In the genomic region with DNA sequence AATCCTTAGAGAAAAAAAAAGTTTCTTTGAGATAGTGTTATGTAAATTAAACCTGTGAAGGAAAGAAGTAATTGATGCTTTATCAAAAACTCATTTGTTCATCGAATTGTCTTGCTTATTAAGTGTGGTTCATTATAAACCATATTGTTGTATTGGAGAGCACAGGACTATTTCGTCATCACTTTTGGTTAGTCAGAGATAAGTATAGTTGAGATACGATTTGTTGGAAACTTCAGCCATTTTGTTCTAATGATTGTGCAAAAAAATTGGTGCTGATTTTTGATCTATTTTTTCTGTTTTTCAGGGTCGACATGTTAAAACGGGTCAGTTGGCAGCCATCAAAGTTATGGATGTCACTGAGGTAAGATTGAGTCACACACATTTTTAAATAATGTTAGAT, we compare ENCODE assay signal across 18 cellular contexts.
DNase-seq lines count a peak whose midpoint lies in the region; ATAC-seq, FAIRE-seq and TF ChIP-seq lines count a peak whose summit lies in the region.
"Had no signal": no experiment of that assay in that cellular context is flagged by ENCODE, and none has a peak within 500 bp of the region (broad histone marks: within the 10 kb centered on the region; RNA-seq: fewer than 3 reads in every experiment).

No MANE protein-coding gene starts in this region.

- POLR2A ChIA-PET in CD8-positive, alpha-beta T cell (lab: Charles Lee), result no interaction called here

- H4K20me1 ChIP-seq in osteoblast (ENCODE audit: insufficient read depth, low read length), result peaks cover 59% of the 10 kb centered on the region

- H3K9me3 ChIP-seq in osteoblast (ENCODE audit: low read depth, low read length), result no peaks in the 10 kb centered on the region
- H3K9me3 ChIP-seq in vagina, result no peaks in the 10 kb centered on the region
- no peaks in the 10 kb centered on the region for H3K9me3 ChIP-seq in CD8-positive, alpha-beta T cell (ENCODE audit: low read length)
- H3K9me3 ChIP-seq: adrenal gland, HAP-1 had no signal

- no peak for TF ChIP-seq POLR2A in vagina (IDR thresholded peaks at IDR 0.05)

- H3K27ac Mint-ChIP-seq in CD8-positive, alpha-beta T cell, result no peak overlapping the region

- ATAC-seq in left ventricle myocardium superior (peak; percentile 20), left cardiac atrium (no peak), GM18519 (IDR thresholded peaks at IDR 0.05; ENCODE audit: low FRiP score, unreplicated experiment) (no peak)
- ATAC-seq in CD8-positive, alpha-beta T cell, result no peak
- ATAC-seq: foreskin keratinocyte had no signal

- peaks cover 27% of the 10 kb centered on the region for H3K36me3 Mint-ChIP-seq in CD8-positive, alpha-beta T cell

- intact Hi-C loops in left ventricle myocardium superior (cut with micrococcal nuclease) (no loop called here), left cardiac atrium (cut with DNase I) (no loop called here), dorsolateral prefrontal cortex (cut with DNase I) (no loop called here), vagina (cut with DNase I) (no loop called here)
- intact Hi-C loops in CD8-positive, alpha-beta T cell (cut with DNase I, micrococcal nuclease), result loop anchor here in 1 of 2 experiments (2.0 to 5.0 kb wide), 2 partner anchors 18 to 37 kb away; no protein-coding TSS in a partner anchor

- peak overlapping the region; percentile 6 for H3K4me2 ChIP-seq in osteoblast (ENCODE audit: insufficient read depth, low read length)

- H3K4me1 ChIP-seq in osteoblast (ENCODE audit: insufficient read depth, low read length) (peaks cover 37% of the 10 kb centered on the region), vagina (peaks cover 64% of the 10 kb centered on the region)
- peaks cover 11% of the 10 kb centered on the region for H3K4me1 ChIP-seq in CD8-positive, alpha-beta T cell (ENCODE audit: insufficient read depth, low read length)

- H3K4me1 Mint-ChIP-seq in CD8-positive, alpha-beta T cell (ENCODE audit: low read depth), result peaks cover 70% of the 10 kb centered on the region

- no peaks in the 10 kb centered on the region for H3K9me3 Mint-ChIP-seq in CD8-positive, alpha-beta T cell
- H3K9me3 Mint-ChIP-seq: activated T-cell treated with anti-CD3 and anti-CD28 coated beads, Interleukin-2, amount 50 U/mL, for 24 hours had no signal

- H3K27ac ChIP-seq in dorsolateral prefrontal cortex, result peak overlapping the region in 56 of 59 donors; percentile 11 to 94 (median 78)
- peak overlapping the region; percentile 68 for H3K27ac ChIP-seq in osteoblast (ENCODE audit: low read depth, low read length)
- H3K27ac ChIP-seq in vagina, result peak overlapping the region; percentile 71
- H3K27ac ChIP-seq in CD8-positive, alpha-beta T cell (ENCODE audit: low read depth, low read length), result no peak overlapping the region
- H3K27ac ChIP-seq: foreskin keratinocyte had no signal

- CTCF ChIA-PET in CD8-positive, alpha-beta T cell (lab: Charles Lee), result no interaction called here

- no peaks in the 10 kb centered on the region for H3K27me3 ChIP-seq in dorsolateral prefrontal cortex
- no peaks in the 10 kb centered on the region for H3K27me3 ChIP-seq in osteoblast (ENCODE audit: insufficient read depth, low read length)
- H3K27me3 ChIP-seq in vagina, result no peaks in the 10 kb centered on the region
- no peaks in the 10 kb centered on the region for H3K27me3 ChIP-seq in CD8-positive, alpha-beta T cell (ENCODE audit: insufficient read depth, low read length)
- H3K27me3 ChIP-seq: adrenal gland, foreskin keratinocyte had no signal

- H3K27me3 Mint-ChIP-seq in CD8-positive, alpha-beta T cell (ENCODE audit: low read depth), result no peaks in the 10 kb centered on the region
- H3K27me3 Mint-ChIP-seq: activated T-cell treated with anti-CD3 and anti-CD28 coated beads, Interleukin-2, amount 50 U/mL, for 24 hours had no signal

- no peak overlapping the region for H2AFZ ChIP-seq in osteoblast (ENCODE audit: low read length)

- no peak overlapping the region for H3K4me3 ChIP-seq in dorsolateral prefrontal cortex
- H3K4me3 ChIP-seq in osteoblast (ENCODE audit: insufficient read depth, low read length), result no peak overlapping the region
- H3K4me3 ChIP-seq in vagina, result no peak overlapping the region
- no peak overlapping the region for H3K4me3 ChIP-seq in CD8-positive, alpha-beta T cell (ENCODE audit: low read depth, low read length)
- H3K4me3 ChIP-seq: adrenal gland, HAP-1 had no signal

- H3K79me2 ChIP-seq in osteoblast (ENCODE audit: insufficient read depth, low read length), result peaks cover 98% of the 10 kb centered on the region

- DNase-seq in left ventricle myocardium superior (no peak), left cardiac atrium (no peak), dorsolateral prefrontal cortex (no peak), osteoblast (ENCODE audit: insufficient read length, low spot score, missing footprints) (no peak), vagina (ENCODE audit: extremely low spot score in 2 of 2) (no peak), GM19239 (ENCODE audit: insufficient read length, low spot score) (no peak)
- DNase-seq in CD8-positive, alpha-beta T cell, result no peak
- DNase-seq: activated CD4-positive, alpha-beta T cell treated with anti-CD3 and anti-CD28 coated beads, Interleukin-2, amount 50 U/mL, for 1 hour; activated T-cell treated with anti-CD3 and anti-CD28 coated beads, Interleukin-2, amount 50 U/mL, for 24 hours; adrenal gland; foreskin keratinocyte; islet precursor cell; NCI-H1105; stimulated activated CD8-positive, alpha-beta memory T cell treated with anti-CD3 and anti-CD28 coated beads, Interleukin-4, amount 100 ng/mL, for 48 hours; T1000 had no signal

- FAIRE-seq in GM19239 (lab: Jason Lieb, UNC), result no peak
- FAIRE-seq: D721Med had no signal

- no peak overlapping the region for H3K4me3 Mint-ChIP-seq in CD8-positive, alpha-beta T cell
- H3K4me3 Mint-ChIP-seq: activated T-cell treated with anti-CD3 and anti-CD28 coated beads, Interleukin-2, amount 50 U/mL, for 24 hours had no signal

- H3K36me3 ChIP-seq in osteoblast (ENCODE audit: insufficient read depth, low read length) (peaks cover 17% of the 10 kb centered on the region), vagina (no peaks in the 10 kb centered on the region)
- no peaks in the 10 kb centered on the region for H3K36me3 ChIP-seq in CD8-positive, alpha-beta T cell (ENCODE audit: insufficient read depth, low read length)
- H3K36me3 ChIP-seq: adrenal gland, HAP-1 had no signal

- TF ChIP-seq CTCF in dorsolateral prefrontal cortex (IDR thresholded peaks at IDR 0.05 in 54 of 56, conservative IDR thresholded peaks at IDR 0.05 in 2 of 56; ENCODE audit: low read depth in 1 of 56, partially characterized antibody in 56 of 56) (no peak), osteoblast (IDR thresholded peaks at IDR 0.05; ENCODE audit: extremely low read depth, low read depth, low read length) (no peak), vagina (IDR thresholded peaks at IDR 0.05) (no peak)
- no peak for TF ChIP-seq CTCF in CD8-positive, alpha-beta T cell (IDR thresholded peaks at IDR 0.05)
